In the genomic region with DNA sequence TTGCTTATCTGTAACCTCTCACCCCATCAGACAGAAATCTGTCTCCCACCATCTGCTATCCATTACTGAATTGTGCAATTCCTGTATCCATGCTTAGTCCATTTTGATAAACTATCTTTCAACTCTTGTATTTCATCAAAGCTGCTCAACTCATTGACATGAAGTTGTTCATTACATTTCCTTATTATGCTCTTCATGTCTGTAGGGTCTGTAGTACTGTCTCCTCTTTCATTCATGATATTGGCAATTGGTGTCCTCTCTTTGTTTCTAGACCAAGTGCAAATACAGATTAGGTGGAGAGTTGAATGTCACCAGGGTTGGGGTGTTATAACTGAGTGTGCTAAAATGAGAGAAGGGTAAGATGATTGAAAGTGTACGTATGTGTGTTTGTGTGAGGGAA, we compare ENCODE assay signal across 26 cellular contexts.
"Had no signal": no experiment of that assay in that cellular context is flagged by ENCODE, and none has a peak within 500 bp of the region (broad histone marks: within the 10 kb centered on the region; RNA-seq: fewer than 3 reads in every experiment).

No MANE protein-coding gene starts in this region.

- H3K27ac ChIP-seq: colonic mucosa, coronary artery, dorsolateral prefrontal cortex, epithelial cell of prostate, esophagus muscularis mucosa, esophagus squamous epithelium, foreskin keratinocyte, gastrocnemius medialis, gastroesophageal sphincter, heart left ventricle, heart right ventricle had no signal

- H3K36me3 ChIP-seq: colonic mucosa, esophagus muscularis mucosa, esophagus squamous epithelium, gastrocnemius medialis, gastroesophageal sphincter, heart left ventricle, heart right ventricle had no signal

- H3K9me3 ChIP-seq: colonic mucosa, gastrocnemius medialis had no signal

- H3K4me3 ChIP-seq: colonic mucosa, coronary artery, dorsolateral prefrontal cortex, esophagus muscularis mucosa, esophagus squamous epithelium, gastrocnemius medialis, gastroesophageal sphincter, heart left ventricle, heart right ventricle had no signal

- H3K4me1 ChIP-seq: colonic mucosa, esophagus muscularis mucosa, esophagus squamous epithelium, foreskin keratinocyte, gastrocnemius medialis, gastroesophageal sphincter, heart left ventricle, heart right ventricle had no signal

- FAIRE-seq: colon, endometrium, endothelial cell of umbilical vein, frontal cortex had no signal

- H3K27me3 ChIP-seq: foreskin keratinocyte had no signal

- DNase-seq: colonic mucosa; cortex of kidney; dermis blood vessel endothelial cell; dorsolateral prefrontal cortex; effector CD4-positive, alpha-beta T cell; effector CD8-positive, alpha-beta T cell; effector memory CD4-positive, alpha-beta T cell; effector memory CD8-positive, alpha-beta T cell; endodermal cell; erythroblast; esophagus squamous epithelium; foreskin keratinocyte; foreskin melanocyte; gastrocnemius medialis; glutamatergic neuron; heart left ventricle; heart right ventricle had no signal

- ATAC-seq: effector memory CD8-positive, alpha-beta T cell; esophagus mucosa; foreskin keratinocyte; gastrocnemius medialis; gastroesophageal sphincter; heart left ventricle; heart right ventricle had no signal
